ENCODE assay signal across 8 cellular contexts in the genomic region with DNA sequence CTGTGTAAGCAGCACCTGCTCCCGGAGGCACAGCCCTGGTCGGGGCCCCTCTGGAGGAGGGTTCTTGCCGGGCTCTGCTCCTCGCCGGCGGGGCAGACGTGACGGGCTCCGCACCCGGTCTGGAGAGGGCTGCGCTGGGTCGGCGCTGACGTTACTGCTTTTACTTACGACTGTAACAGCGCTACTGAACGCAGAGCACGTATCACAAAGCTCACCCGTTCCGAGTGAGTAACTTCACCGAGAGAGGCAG. TPM values are rescaled to one million over a fixed set of nuclear protein-coding genes. Genes with fewer than 3 reads are reported as not detected.
DNase-seq lines count a peak whose midpoint lies in the region; ATAC-seq and TF ChIP-seq lines count a peak whose summit lies in the region.

No MANE protein-coding gene starts in this region.

- peak; percentile 18 for ATAC-seq in GM21528 (IDR thresholded peaks at IDR 0.05; ENCODE audit: low FRiP score, unreplicated experiment)
- peak; percentile 31 to 36 for ATAC-seq in activated T-cell treated with anti-CD3 and anti-CD28 coated beads, Interleukin-2, amount 50 U/mL, for 4 hours

- no TSS peak for BruUV-seq in Calu3 (replicated peaks; lab: Mats Ljungman, UMichigan)

- intact Hi-C loops in Calu3 (cut with micrococcal nuclease; ENCODE audit: unreplicated experiment) (no loop called here), posterior vena cava (cut with DNase I) (loop anchor here in 1 of 2 donors (5.0 kb wide), 1 partner anchor 59 kb away; the partner anchor contains the start of gene WDR90)

- H3K4me3 ChIP-seq in fibroblast of pulmonary artery (replicated peaks; ENCODE audit: low read depth, low read length), result peak overlapping the region; percentile 83

- no peaks in the 10 kb centered on the region for H3K27me3 Mint-ChIP-seq in Calu3 (ENCODE audit: unreplicated experiment)
- no peaks in the 10 kb centered on the region for H3K27me3 Mint-ChIP-seq in activated T-cell treated with anti-CD3 and anti-CD28 coated beads, Interleukin-2, amount 50 U/mL, for 4 hours (ENCODE audit: low read depth)

- peaks cover 57% of the 10 kb centered on the region for H3K4me1 Mint-ChIP-seq in Calu3 (ENCODE audit: low read depth, unreplicated experiment)
- peaks cover 24% of the 10 kb centered on the region for H3K4me1 Mint-ChIP-seq in activated T-cell treated with anti-CD3 and anti-CD28 coated beads, Interleukin-2, amount 50 U/mL, for 4 hours (ENCODE audit: low read depth)

- CTCF ChIA-PET in Calu3 (lab: Charles Lee), result interaction anchor here (1.0 kb wide), 1 partner anchor 54 kb away, joined by 3 read pairs; no protein-coding TSS in a partner anchor

- peak overlapping the region; percentile 92 for H3K4me3 Mint-ChIP-seq in Calu3 (ENCODE audit: low read depth, unreplicated experiment)
- peak overlapping the region; percentile 96 for H3K4me3 Mint-ChIP-seq in activated T-cell treated with anti-CD3 and anti-CD28 coated beads, Interleukin-2, amount 50 U/mL, for 4 hours

- peak overlapping the region; percentile 97 for H3K27ac Mint-ChIP-seq in Calu3 (ENCODE audit: unreplicated experiment)

- no peaks in the 10 kb centered on the region for H3K9me3 Mint-ChIP-seq in Calu3 (ENCODE audit: low read depth, unreplicated experiment)
- no peaks in the 10 kb centered on the region for H3K9me3 Mint-ChIP-seq in activated T-cell treated with anti-CD3 and anti-CD28 coated beads, Interleukin-2, amount 50 U/mL, for 4 hours

- peak; percentile 50 for DNase-seq in Calu3
- DNase-seq in NAMALWA (ENCODE audit: low spot score), result peak; percentile 83
- DNase-seq in activated T-cell treated with anti-CD3 and anti-CD28 coated beads, Interleukin-2, amount 50 U/mL, for 4 hours, result no peak
- peak; percentile 69 for DNase-seq in fibroblast of pulmonary artery (ENCODE audit: low read depth)
- DNase-seq in posterior vena cava (ENCODE audit: low spot score), result peak; percentile 90
- no peak for DNase-seq in AML-193 (lab: John Stamatoyannopoulos, UW)
- no peak for DNase-seq in GM13977 (ENCODE audit: low spot score)

- in situ Hi-C loops in GM13977 (cut with MboI; ENCODE audit: low pct_unique_long_range_greater_than_20kb, low sequenced_read_pairs, unreplicated experiment), result no loop called here

- peaks cover 93% of the 10 kb centered on the region for H3K36me3 Mint-ChIP-seq in Calu3 (ENCODE audit: insufficient read depth, unreplicated experiment)
- peaks cover under 1% of the 10 kb centered on the region for H3K36me3 Mint-ChIP-seq in activated T-cell treated with anti-CD3 and anti-CD28 coated beads, Interleukin-2, amount 50 U/mL, for 4 hours (ENCODE audit: insufficient read depth)

- TF ChIP-seq CTCF in Calu3 (IDR thresholded peaks at IDR 0.05; ENCODE audit: unreplicated experiment), result no peak
- TF ChIP-seq CTCF in fibroblast of pulmonary artery (IDR thresholded peaks at IDR 0.05; ENCODE audit: low read length, missing control alignments), result no peak
- no peak for TF ChIP-seq CTCF in GM13977 (IDR thresholded peaks at IDR 0.05; ENCODE audit: extremely low read depth, insufficient read depth, missing control alignments)

RNA-seq across cellular contexts. Expression of gene RAB40C, which starts 1.3 kb away (rescaled TPM):
- 35.6 and 36.5 TPM in 2 replicates for total RNA-seq in Calu3 (2022)
- 10 to 100 TPM; 13.4 to 15.7 (median 14.6) TPM for total RNA-seq in activated T-cell treated with anti-CD3 and anti-CD28 coated beads, Interleukin-2, amount 50 U/mL, for 4 hours
- total RNA-seq in posterior vena cava, result 10 to 100 TPM; 13.0 to 13.6 TPM

RNA-seq across cellular contexts. Expression of gene PIGQ, which starts 18.8 kb away (rescaled TPM):
- total RNA-seq in Calu3 (2022) (101 and 106 TPM in 2 replicates), posterior vena cava (10 to 100 TPM; 22.1 to 25.4 TPM)
- total RNA-seq in activated T-cell treated with anti-CD3 and anti-CD28 coated beads, Interleukin-2, amount 50 U/mL, for 4 hours, result 10 to 100 TPM; 45.0 to 47.8 (median 46.1) TPM

RNA-seq across cellular contexts. Expression of gene NHLRC4, which starts 21.8 kb away (rescaled TPM):
- total RNA-seq in Calu3 (2022), result not detected in 2 replicates
- under 1 TPM; 0.13 to 0.18 (median 0.16) TPM for total RNA-seq in activated T-cell treated with anti-CD3 and anti-CD28 coated beads, Interleukin-2, amount 50 U/mL, for 4 hours
- under 1 TPM; 0.38 to 0.65 TPM for total RNA-seq in posterior vena cava

RNA-seq across cellular contexts. Expression of gene PRR35, which starts 28.4 kb away (rescaled TPM):
- total RNA-seq in Calu3 (2022) (not detected in 2 replicates), posterior vena cava (not detected)
- under 1 TPM; 0.08 to 0.11 (median 0.10) TPM for total RNA-seq in activated T-cell treated with anti-CD3 and anti-CD28 coated beads, Interleukin-2, amount 50 U/mL, for 4 hours

RNA-seq across cellular contexts. Expression of gene WFIKKN1, which starts 42.2 kb away (rescaled TPM):
- total RNA-seq in Calu3 (2022) (0.66 and 0.90 TPM in 2 replicates), posterior vena cava (under 1 TPM; 0.14 TPM)
- total RNA-seq in activated T-cell treated with anti-CD3 and anti-CD28 coated beads, Interleukin-2, amount 50 U/mL, for 4 hours, result under 1 TPM; 0.40 to 0.71 (median 0.49) TPM

Comparison
In these comparisons a context has a peak if more than half of its experiments do, and no peak if none do; other contexts are left out.
1. DNase-seq: peak in Calu3 (single experiment), NAMALWA (single experiment), fibroblast of pulmonary artery (single experiment) and posterior vena cava (single experiment); none in activated T-cell treated with anti-CD3 and anti-CD28 coated beads, Interleukin-2, amount 50 U/mL, for 4 hours (single experiment), AML-193 (0 of 2) and GM13977 (single experiment).